ENCODE assay signal across 2 cellular contexts in the genomic region with DNA sequence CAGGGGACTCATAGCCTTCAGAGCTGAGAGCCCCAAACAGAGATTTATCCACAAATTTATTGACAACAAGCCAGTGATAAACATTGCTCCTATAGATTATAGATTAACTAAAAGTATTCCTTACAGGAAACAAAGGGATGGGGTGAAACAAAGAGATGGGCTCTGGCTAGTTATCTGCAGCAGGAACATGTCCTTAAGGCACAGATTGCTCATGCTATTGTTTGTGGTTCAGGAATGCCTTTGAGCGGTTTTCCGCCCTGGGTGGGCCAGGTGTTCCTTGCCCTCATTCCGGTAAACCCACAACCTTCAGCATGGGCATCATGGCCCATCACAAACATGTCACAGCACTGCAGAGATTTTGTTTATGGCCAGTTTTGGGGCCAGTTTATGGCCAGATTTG.
DNase-seq lines count a peak whose midpoint lies in the region; ATAC-seq, FAIRE-seq and TF ChIP-seq lines count a peak whose summit lies in the region.
"Not testable (repeated sequence)": the region's sequence is repeated elsewhere in the genome, so short reads cannot be mapped to it uniquely, and the experiment has no call there.

No MANE protein-coding gene starts in this region.

- not testable (repeated sequence) for TF ChIP-seq CTCF in HepG2 (CRISPR knock-in tag; IDR thresholded peaks at IDR 0.05)

- no CpG with 5 or more reads among the region's 3 CpGs for WGBS in HepG2 (ENCODE audit: low lambda C conversion rate)

- CTCF ChIA-PET in HepG2 (lab: Yijun Ruan, JAX; ENCODE audit: low intra/inter-chr PET ratio, low total read pairs) = not testable (repeated sequence)

- intact Hi-C loops in activated CD4-positive, alpha-beta T cell treated with anti-CD3 and anti-CD28 coated beads, Interleukin-2, amount 10 ng/mL, durations not matched to agents 24 days and 14 days (cut with micrococcal nuclease); HepG2 (cut with micrococcal nuclease; ENCODE audit: unreplicated experiment): not testable (repeated sequence)

- not testable (repeated sequence) for H3K4me1 ChIP-seq in HepG2 (ENCODE audit: insufficient read depth, low read length)

- not testable (repeated sequence) for H3K4me1 Mint-ChIP-seq in activated CD4-positive, alpha-beta T cell treated with anti-CD3 and anti-CD28 coated beads, Interleukin-2, amount 10 ng/mL, durations not matched to agents 24 days and 14 days

- H3K4me3 Mint-ChIP-seq in activated CD4-positive, alpha-beta T cell treated with anti-CD3 and anti-CD28 coated beads, Interleukin-2, amount 10 ng/mL, durations not matched to agents 24 days and 14 days = not testable (repeated sequence)

- DNase-seq in activated CD4-positive, alpha-beta T cell treated with anti-CD3 and anti-CD28 coated beads, Interleukin-2, amount 10 ng/mL, durations not matched to agents 24 days and 14 days = peak; percentile 6
- not testable (repeated sequence) for DNase-seq in HepG2 (ENCODE audit: low spot score)

- not testable (repeated sequence) for H3K4me2 ChIP-seq in HepG2 (ENCODE audit: low read depth, low read length)

- not testable (repeated sequence) for H3K27ac ChIP-seq in HepG2 (ENCODE audit: extremely low read length, insufficient read depth, low read length)

- TF ChIP-seq RAD21 in HepG2 (CRISPR knock-in tag; IDR thresholded peaks at IDR 0.05) = not testable (repeated sequence)

- H3K27me3 ChIP-seq in HepG2 (ENCODE audit: control insufficient read depth in 1 of 2, insufficient read depth in 2 of 2, low read length in 2 of 2) = not testable (repeated sequence)

- H3K36me3 Mint-ChIP-seq in activated CD4-positive, alpha-beta T cell treated with anti-CD3 and anti-CD28 coated beads, Interleukin-2, amount 10 ng/mL, durations not matched to agents 24 days and 14 days (ENCODE audit: low read depth) = not testable (repeated sequence)

- in situ Hi-C loops in HepG2 (cut with HindIII; ENCODE audit: extremely low pct_ligation_motif_present, low pct_unique_long_range_greater_than_20kb) = not testable (repeated sequence)

- TF ChIP-seq POLR2A in HepG2 (IDR thresholded peaks at IDR 0.05; ENCODE audit: insufficient read depth in 1 of 2, low read depth in 2 of 2, low read length in 2 of 2) = not testable (repeated sequence)

- ATAC-seq in HepG2 = not testable (repeated sequence)

- not testable (repeated sequence) for H4K20me1 ChIP-seq in HepG2 (ENCODE audit: insufficient read depth, low read length)

- not testable (repeated sequence) for H3K36me3 ChIP-seq in HepG2 (replicated peaks in 1 of 2; ENCODE audit: control insufficient read depth in 1 of 2, insufficient read depth in 2 of 2, low read length in 2 of 2)

- not testable (repeated sequence) for H2AFZ ChIP-seq in HepG2 (ENCODE audit: low read length)

- H3K9me3 ChIP-seq in HepG2 (ENCODE audit: low read length) = peaks cover 18% of the 10 kb centered on the region

- not testable (repeated sequence) for H3K9me3 Mint-ChIP-seq in activated CD4-positive, alpha-beta T cell treated with anti-CD3 and anti-CD28 coated beads, Interleukin-2, amount 10 ng/mL, durations not matched to agents 24 days and 14 days

- not testable (repeated sequence) for H3K27me3 Mint-ChIP-seq in activated CD4-positive, alpha-beta T cell treated with anti-CD3 and anti-CD28 coated beads, Interleukin-2, amount 10 ng/mL, durations not matched to agents 24 days and 14 days

- not testable (repeated sequence) for H3K4me3 ChIP-seq in HepG2 (replicated peaks in 1 of 3; ENCODE audit: insufficient read depth in 1 of 3, low read depth in 2 of 3, low read length in 3 of 3)

- H3K27ac Mint-ChIP-seq in activated CD4-positive, alpha-beta T cell treated with anti-CD3 and anti-CD28 coated beads, Interleukin-2, amount 10 ng/mL, durations not matched to agents 24 days and 14 days = not testable (repeated sequence)

- TF ChIP-seq EP300 in HepG2 (IDR thresholded peaks at IDR 0.05; ENCODE audit: low read depth in 2 of 2, low read length in 2 of 2); HepG2 (CRISPR knock-in tag; IDR thresholded peaks at IDR 0.05; ENCODE audit: borderline replicate concordance): not testable (repeated sequence)

- H3K79me2 ChIP-seq in HepG2 (ENCODE audit: insufficient read depth, low read length) = not testable (repeated sequence)

- POLR2A ChIA-PET in HepG2 (lab: Yijun Ruan, JAX) = not testable (repeated sequence)

- H3K9ac ChIP-seq in HepG2 (ENCODE audit: insufficient read depth, low read depth, low read length) = not testable (repeated sequence)

- not testable (repeated sequence) for BruUV-seq in HepG2 (replicated peaks; lab: Mats Ljungman, UMichigan)

- not testable (repeated sequence) for FAIRE-seq in HepG2 (lab: Jason Lieb, UNC)

TF ChIP-seq in HepG2, 621 proteins besides CTCF, POLR2A, EP300 and RAD21:
- peak; percentile 100 for TF ChIP-seq ZNF761 (CRISPR knock-in tag; conservative IDR thresholded peaks at IDR 0.05)
